15 cellular contexts compared by ENCODE assay signal in genomic region chr6:70538364-70538763, GRCh38. TPM values are rescaled to one million over a fixed set of nuclear protein-coding genes. Genes with fewer than 3 reads are reported as not detected.
DNase-seq lines count a peak whose midpoint lies in the region; ATAC-seq and TF ChIP-seq lines count a peak whose summit lies in the region.
"Had no signal": no experiment of that assay in that cellular context is flagged by ENCODE, and none has a peak within 500 bp of the region (broad histone marks: within the 10 kb centered on the region; RNA-seq: fewer than 3 reads in every experiment).

No MANE protein-coding gene starts in this region.

- TF ChIP-seq POLR2A in esophagus squamous epithelium (IDR thresholded peaks at IDR 0.05), result no peak
- no peak for TF ChIP-seq POLR2A in upper lobe of left lung (IDR thresholded peaks at IDR 0.05)

- peak overlapping the region; percentile 51 for H3K4me2 ChIP-seq in OCI-LY3 (ENCODE audit: low read length)

- no peaks in the 10 kb centered on the region for H3K79me2 ChIP-seq in OCI-LY3 (ENCODE audit: low read length)

- H3K4me3 ChIP-seq in OCI-LY3 (ENCODE audit: low read length) (peak overlapping the region; percentile 25), esophagus squamous epithelium (no peak overlapping the region), upper lobe of left lung (no peak overlapping the region)
- H3K4me3 ChIP-seq: tibial artery had no signal

- H3K36me3 ChIP-seq in OCI-LY3 (replicated peaks; ENCODE audit: low read depth, low read length) (peaks cover 28% of the 10 kb centered on the region), esophagus squamous epithelium (peaks cover 0 to 95% (median 7%) of the 10 kb centered on the region in 3 donors), upper lobe of left lung (peaks cover 0 to 31% (median 3%) of the 10 kb centered on the region in 4 donors)

- H4K20me1 ChIP-seq in OCI-LY3 (ENCODE audit: insufficient read depth, low read length), result no peaks in the 10 kb centered on the region

- no peak overlapping the region for H2AFZ ChIP-seq in OCI-LY3 (ENCODE audit: low read depth, low read length)

- TF ChIP-seq CTCF in OCI-LY3 (IDR thresholded peaks at IDR 0.05; ENCODE audit: low read depth, low read length) (no peak), esophagus squamous epithelium (IDR thresholded peaks at IDR 0.05) (no peak), upper lobe of left lung (IDR thresholded peaks at IDR 0.05) (no peak)

- TF ChIP-seq EP300 in upper lobe of left lung (IDR thresholded peaks at IDR 0.05), result no peak

- no peak overlapping the region for H3K9ac ChIP-seq in OCI-LY3 (ENCODE audit: low read length)

- peak; percentile 83 for ATAC-seq in GM18519 (IDR thresholded peaks at IDR 0.05; ENCODE audit: low FRiP score, unreplicated experiment)
- ATAC-seq in GM21529 (IDR thresholded peaks at IDR 0.05; ENCODE audit: unreplicated experiment), result peak; percentile 90
- ATAC-seq in HG03135 (IDR thresholded peaks at IDR 0.05; ENCODE audit: unreplicated experiment), result peak; percentile 70
- ATAC-seq in upper lobe of left lung (ENCODE audit: low FRiP score in 2 of 2), result no peak
- ATAC-seq: activated CD4-positive, alpha-beta T cell treated with anti-CD3 and anti-CD28 coated beads for 36 hours; naive thymus-derived CD4-positive, alpha-beta T cell had no signal

- DNase-seq in middle frontal gyrus (ENCODE audit: extremely low spot score, low spot score) (no peak), NCI-H2227 (lab: John Stamatoyannopoulos, UW; ENCODE audit: unreplicated experiment) (no peak), esophagus squamous epithelium (lab: John Stamatoyannopoulos, UW) (no peak), upper lobe of left lung (no peak)
- DNase-seq: activated CD4-positive, alpha-beta T cell treated with anti-CD3 and anti-CD28 coated beads for 36 hours; activated gamma-delta T cell treated with Interleukin-2 at 50 U/mL for 16 hours; CD4-positive, alpha-beta T cell; central memory CD4-positive, alpha-beta T cell; naive thymus-derived CD4-positive, alpha-beta T cell; NCI-H524 treated with DMSO at 0.1 percent for 48 hours; tibial artery had no signal

- H3K27me3 ChIP-seq in OCI-LY3 (ENCODE audit: low read depth, low read length) (no peaks in the 10 kb centered on the region), esophagus squamous epithelium (no peaks in the 10 kb centered on the region), upper lobe of left lung (no peaks in the 10 kb centered on the region)
- H3K27me3 ChIP-seq: tibial artery had no signal

- intact Hi-C loops in esophagus squamous epithelium (cut with DNase I), result no loop called here

- H3K4me1 ChIP-seq in OCI-LY3 (ENCODE audit: low read length) (peaks cover 34% of the 10 kb centered on the region), esophagus squamous epithelium (no peaks in the 10 kb centered on the region), upper lobe of left lung (no peaks in the 10 kb centered on the region)
- H3K4me1 ChIP-seq: tibial artery had no signal

- H3K9me3 ChIP-seq in OCI-LY3 (ENCODE audit: insufficient read depth, low read length), result no peaks in the 10 kb centered on the region
- H3K9me3 ChIP-seq in esophagus squamous epithelium, result no peaks in the 10 kb centered on the region
- no peaks in the 10 kb centered on the region for H3K9me3 ChIP-seq in upper lobe of left lung
- H3K9me3 ChIP-seq: tibial artery had no signal

- 84 to 85% methylated on average over 2 of the region's 2 CpGs for WGBS in esophagus squamous epithelium, 2 donors
- 80 to 84% methylated on average over 2 of the region's 2 CpGs for WGBS in upper lobe of left lung, 2 donors

- H3K27ac ChIP-seq in OCI-LY3 (ENCODE audit: low read length) (peak overlapping the region; percentile 55), esophagus squamous epithelium (no peak overlapping the region), upper lobe of left lung (no peak overlapping the region)
- H3K27ac ChIP-seq: tibial artery had no signal

RNA-seq across cellular contexts. Expression of gene SDHAF4, which starts 28.4 kb away (rescaled TPM):
- total RNA-seq in esophagus squamous epithelium (1 to 10 TPM; 2.0 to 8.6 (median 4.2) TPM), upper lobe of left lung (10 to 100 TPM in 3 of 6 donors, 1 to 10 TPM in 3; 5.2 to 14.2 (median 8.8) TPM)

Comparison
In these comparisons a context has a peak if more than half of its experiments do, and no peak if none do; other contexts are left out.
1. ATAC-seq: peak in GM18519 (single experiment), GM21529 (single experiment) and HG03135 (single experiment); none in upper lobe of left lung (0 of 2).